Comparison of ENCODE assay signal across 15 cellular contexts in the genomic region with DNA sequence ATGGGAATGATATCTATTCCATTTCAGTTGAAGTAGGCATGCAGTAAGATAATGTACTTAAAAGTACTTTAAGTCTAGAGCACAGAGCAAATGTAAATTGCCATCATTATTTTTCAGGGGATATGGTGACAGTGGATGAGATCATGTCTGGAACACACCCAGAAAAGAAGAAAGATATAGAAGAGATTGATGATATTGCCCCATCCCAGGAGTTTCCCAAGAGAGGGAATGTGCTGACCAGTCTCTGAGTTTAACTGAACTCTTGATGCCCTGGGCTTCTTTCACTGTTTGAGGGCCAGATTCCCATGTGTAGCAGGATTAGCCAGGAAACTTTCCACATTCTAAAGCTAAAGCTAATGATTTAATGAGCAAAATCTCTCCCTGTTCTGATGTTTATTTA.
DNase-seq lines count a peak whose midpoint lies in the region; ATAC-seq and TF ChIP-seq lines count a peak whose summit lies in the region.
"Had no signal": no experiment of that assay in that cellular context is flagged by ENCODE, and none has a peak within 500 bp of the region (broad histone marks: within the 10 kb centered on the region; RNA-seq: fewer than 3 reads in every experiment).

No MANE protein-coding gene starts in this region.

- no peaks in the 10 kb centered on the region for H3K36me3 Mint-ChIP-seq in HFFc6 (ENCODE audit: low read depth)
- H3K36me3 Mint-ChIP-seq in chondrocyte (ENCODE audit: low read depth), result no peaks in the 10 kb centered on the region
- H3K36me3 Mint-ChIP-seq: activated naive CD8-positive, alpha-beta T cell treated with anti-CD3 and anti-CD28 coated beads, Interleukin-2, amount 10 ng/mL, durations not matched to agents 7 days and 5 days had no signal

- DNase-seq in AG04449 (ENCODE audit: low read depth, low spot score) (peak; percentile 68), HFFc6 (peak; percentile 38), astrocyte of the cerebellum (ENCODE audit: low read depth) (peak; percentile 32), iris pigment epithelial cell (ENCODE audit: low read depth) (peak; percentile 66), NOMO-1 (lab: John Stamatoyannopoulos, UW; ENCODE audit: unreplicated experiment in 2 of 2) (no peak), chondrocyte (ENCODE audit: low spot score) (no peak), OCI-M1 (lab: John Stamatoyannopoulos, UW) (no peak)
- DNase-seq: activated naive CD8-positive, alpha-beta T cell treated with anti-CD3 and anti-CD28 coated beads, Interleukin-2, amount 10 ng/mL, durations not matched to agents 7 days and 5 days; endodermal cell; NCI-H1417 treated with DMSO at 0.1 percent for 48 hours; NCI-H748 treated with DMSO at 0.1 percent for 48 hours; SIG-M5; stimulated activated naive CD8-positive, alpha-beta T cell treated with anti-CD3 and anti-CD28 coated beads, Interleukin-15, Interleukin-2, amounts not matched to agents 100 U/mL and 50 U/mL, for 24 hours had no signal

- no peak overlapping the region for H3K4me3 Mint-ChIP-seq in HFFc6
- no peak overlapping the region for H3K4me3 Mint-ChIP-seq in chondrocyte (ENCODE audit: unreplicated experiment)
- H3K4me3 Mint-ChIP-seq: activated naive CD8-positive, alpha-beta T cell treated with anti-CD3 and anti-CD28 coated beads, Interleukin-2, amount 10 ng/mL, durations not matched to agents 7 days and 5 days; endodermal cell had no signal

- no peak for ATAC-seq in HG03469 (IDR thresholded peaks at IDR 0.05; ENCODE audit: unreplicated experiment)
- ATAC-seq: stimulated activated naive CD8-positive, alpha-beta T cell treated with anti-CD3 and anti-CD28 coated beads, Interleukin-15, Interleukin-2, amounts not matched to agents 100 U/mL and 50 U/mL, for 24 hours had no signal

- in situ Hi-C loops in astrocyte of the cerebellum (cut with HindIII; ENCODE audit: low sequenced_read_pairs), result no loop called here

- TF ChIP-seq CTCF in AG04449 (IDR thresholded peaks at IDR 0.05; ENCODE audit: insufficient read depth, low read length, missing control alignments) (no peak), HFFc6 (IDR thresholded peaks at IDR 0.05) (no peak), astrocyte of the cerebellum (IDR thresholded peaks at IDR 0.05; ENCODE audit: low read depth, low read length, missing control alignments) (no peak), chondrocyte (IDR thresholded peaks at IDR 0.05) (no peak)

- H3K4me3 ChIP-seq in AG04449 (ENCODE audit: low read depth, low read length) (no peak overlapping the region), astrocyte of the cerebellum (ENCODE audit: low read depth, low read length) (no peak overlapping the region)
- H3K4me3 ChIP-seq: BLaER1 treated with 17β-estradiol and CSF1 and Interleukin-3, amounts not matched to agents 10 nM and 100 nM had no signal

- H3K9me3 Mint-ChIP-seq in HFFc6 (no peaks in the 10 kb centered on the region), chondrocyte (ENCODE audit: low read depth) (no peaks in the 10 kb centered on the region)
- H3K9me3 Mint-ChIP-seq: activated naive CD8-positive, alpha-beta T cell treated with anti-CD3 and anti-CD28 coated beads, Interleukin-2, amount 10 ng/mL, durations not matched to agents 7 days and 5 days had no signal

- POLR2A ChIA-PET in AG04449 (lab: Yijun Ruan, JAX), result no interaction called here

- H3K27me3 Mint-ChIP-seq in HFFc6 (ENCODE audit: insufficient read depth), result peaks cover 10% of the 10 kb centered on the region
- H3K27me3 Mint-ChIP-seq in chondrocyte (ENCODE audit: low read depth), result no peaks in the 10 kb centered on the region

- H3K4me1 Mint-ChIP-seq in HFFc6 (ENCODE audit: low read depth) (peaks cover 8% of the 10 kb centered on the region; the same call in 1 of the 2 replicates), chondrocyte (ENCODE audit: low read depth) (peaks cover 19% of the 10 kb centered on the region)
- H3K4me1 Mint-ChIP-seq: activated naive CD8-positive, alpha-beta T cell treated with anti-CD3 and anti-CD28 coated beads, Interleukin-2, amount 10 ng/mL, durations not matched to agents 7 days and 5 days had no signal

- no peak overlapping the region for H3K27ac Mint-ChIP-seq in HFFc6
- H3K27ac Mint-ChIP-seq in chondrocyte (ENCODE audit: unreplicated experiment), result no peak overlapping the region
- H3K27ac Mint-ChIP-seq: activated naive CD8-positive, alpha-beta T cell treated with anti-CD3 and anti-CD28 coated beads, Interleukin-2, amount 10 ng/mL, durations not matched to agents 7 days and 5 days; endodermal cell had no signal

- CTCF ChIA-PET in AG04449 (lab: Yijun Ruan, JAX), result interaction anchor here (1.1 to 4.6 kb wide), 6 partner anchors 9 to 196 kb away, joined by 3 to 40 read pairs (median 4); no protein-coding TSS in a partner anchor

Comparison
In these comparisons a context has a peak if more than half of its experiments do, and no peak if none do; other contexts are left out.
1. DNase-seq: peak in AG04449 (single experiment), HFFc6 (single experiment), astrocyte of the cerebellum (single experiment) and iris pigment epithelial cell (single experiment); none in NOMO-1 (0 of 2), chondrocyte (single experiment) and OCI-M1 (single experiment).